ENCODE assay signal across 8 cellular contexts in the genomic region with DNA sequence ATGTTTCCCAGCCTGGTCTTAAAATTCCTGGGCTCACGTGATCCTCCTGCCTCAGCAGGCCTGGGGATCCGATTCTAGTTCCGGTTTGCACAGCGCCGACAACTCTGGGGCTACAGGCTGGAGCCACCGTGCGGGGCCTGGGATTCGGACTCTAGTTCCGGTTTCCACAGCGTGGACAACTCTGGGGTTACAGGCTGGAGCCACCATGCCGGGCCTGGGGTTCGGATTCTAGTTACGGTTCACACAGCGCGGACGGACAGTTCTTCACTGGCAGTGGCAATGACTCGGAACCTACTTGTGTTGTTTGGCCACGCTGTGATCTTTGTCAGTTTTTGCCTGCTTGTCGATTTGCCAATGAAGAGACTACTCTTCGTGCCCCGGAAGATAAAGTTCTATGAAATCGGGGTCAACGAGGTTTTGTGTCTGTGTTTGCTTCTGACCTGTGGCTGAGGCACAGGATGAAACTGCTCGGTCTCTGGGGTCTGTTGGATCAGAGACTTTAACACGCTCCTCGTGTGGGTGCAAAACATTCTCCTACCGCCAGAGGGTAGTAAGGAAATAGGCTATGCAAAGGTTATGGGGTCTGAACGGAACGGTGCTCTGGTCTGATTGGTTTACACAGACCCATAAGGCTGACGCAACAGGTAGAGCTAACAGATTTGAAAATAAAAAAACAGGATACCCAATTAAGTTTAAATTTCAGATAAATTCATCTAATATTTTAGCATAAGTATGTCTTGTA. TPM values are rescaled to one million over a fixed set of nuclear protein-coding genes. Genes with fewer than 3 reads are reported as not detected.
DNase-seq lines count a peak whose midpoint lies in the region; ATAC-seq, FAIRE-seq and TF ChIP-seq lines count a peak whose summit lies in the region.

No MANE protein-coding gene starts in this region.

- WGBS in hepatocyte (ENCODE audit: low lambda C conversion rate, missing lambda C conversion rate) = 68% methylated on average over 30 of the region's 30 CpGs
- WGBS in small intestine, 3 donors = 58 to 70% (median 64%) methylated on average over 30 of the region's 30 CpGs

- H3K9me3 ChIP-seq in hepatocyte (ENCODE audit: low read depth) = no peaks in the 10 kb centered on the region
- H3K9me3 ChIP-seq in small intestine (ENCODE audit: control insufficient read depth, low read depth) = peaks cover 4% of the 10 kb centered on the region

- ATAC-seq in GM18909 (IDR thresholded peaks at IDR 0.05; ENCODE audit: poor library complexity, unreplicated experiment) = no peak
- no peak for ATAC-seq in GM19328 (IDR thresholded peaks at IDR 0.05; ENCODE audit: unreplicated experiment)

- FAIRE-seq in small intestine (lab: Jason Lieb, UNC) = no peak

- H3K9me2 ChIP-seq in hepatocyte (replicated peaks; ENCODE audit: insufficient read depth) = no peaks in the 10 kb centered on the region

- no peak overlapping the region for H3K4me3 ChIP-seq in hepatocyte
- H3K4me3 ChIP-seq in small intestine (ENCODE audit: low read depth in 1 of 2, low read length in 2 of 2) = no peak overlapping the region

- H2AFZ ChIP-seq in hepatocyte = no peak overlapping the region

- no peaks in the 10 kb centered on the region for H3K79me2 ChIP-seq in hepatocyte

- H3K27me3 ChIP-seq in hepatocyte = no peaks in the 10 kb centered on the region
- no peaks in the 10 kb centered on the region for H3K27me3 ChIP-seq in small intestine (ENCODE audit: control insufficient read depth in 2 of 2, insufficient read depth in 2 of 2, low read length in 2 of 2)

- peak; percentile 39 for TF ChIP-seq CTCF in hepatocyte (IDR thresholded peaks at IDR 0.05; ENCODE audit: poor library complexity)

- H3K4me1 ChIP-seq in hepatocyte (ENCODE audit: insufficient read depth) = no peaks in the 10 kb centered on the region
- no peaks in the 10 kb centered on the region for H3K4me1 ChIP-seq in small intestine (ENCODE audit: control insufficient read depth in 2 of 2, insufficient read depth in 1 of 2, low read depth in 1 of 2, low read length in 1 of 2)

- H3K27ac ChIP-seq in hepatocyte (no peak overlapping the region), small intestine (ENCODE audit: low read depth in 1 of 2, low read length in 1 of 2) (no peak overlapping the region)

- peak; percentile 38 for DNase-seq in activated CD8-positive, alpha-beta memory T cell treated with anti-CD3 and anti-CD28 coated beads, Interleukin-2, amount 50 U/mL, for 4 hours
- no peak for DNase-seq in activated CD8-positive, alpha-beta memory T cell treated with anti-CD3 and anti-CD28 coated beads for 24 hours
- DNase-seq in NCI-H69 (lab: John Stamatoyannopoulos, UW) (peak; percentile 57), anterior cingulate cortex (lab: John Stamatoyannopoulos, UW) (peak in 41 of 58 donors; percentile 1 to 67 (median 32)), hepatocyte (ENCODE audit: low spot score) (peak; percentile 55), small intestine (peak; percentile 29)

- no peaks in the 10 kb centered on the region for H3K36me3 ChIP-seq in hepatocyte (replicated peaks; ENCODE audit: insufficient read depth, low read depth)
- no peaks in the 10 kb centered on the region for H3K36me3 ChIP-seq in small intestine (ENCODE audit: control insufficient read depth in 2 of 2, insufficient read depth in 2 of 2, low read length in 2 of 2)

- H4K20me1 ChIP-seq in hepatocyte (ENCODE audit: insufficient read depth, poor library complexity, severe bottlenecking) = no peaks in the 10 kb centered on the region

- no peak overlapping the region for H3K4me2 ChIP-seq in hepatocyte

RNA-seq across cellular contexts. Expression of gene ZSCAN1, which starts 12.1 kb away (rescaled TPM):
- 0.33 and 1.2 TPM in 2 replicates for total RNA-seq in hepatocyte
- polyA plus RNA-seq in hepatocyte (1.1 and 3.8 TPM in 2 replicates), small intestine (under 1 TPM in 1 of 3 donors, not detected in 2; 0.21 TPM)

RNA-seq across cellular contexts. Expression of gene ZNF606, which starts 19.1 kb away (rescaled TPM):
- 18.0 and 19.7 TPM in 2 replicates for total RNA-seq in hepatocyte
- polyA plus RNA-seq in hepatocyte (17.6 and 26.0 TPM in 2 replicates), small intestine (1 to 10 TPM; 3.8 to 7.2 (median 5.7) TPM)

RNA-seq across cellular contexts. Expression of gene ZNF135, which starts 37.4 kb away (rescaled TPM):
- total RNA-seq in hepatocyte = 5.8 and 7.4 TPM in 2 replicates
- polyA plus RNA-seq in hepatocyte (4.3 and 5.0 TPM in 2 replicates), small intestine (1 to 10 TPM in 1 of 3 donors, under 1 TPM in 2; 0.67 to 2.0 (median 0.81) TPM)

RNA-seq across cellular contexts. Expression of gene C19orf18, which starts 47.4 kb away (rescaled TPM):
- 0.60 TPM in 1 of 2 replicates, not detected in the other for total RNA-seq in hepatocyte
- polyA plus RNA-seq in hepatocyte = 1.9 and 2.0 TPM in 2 replicates
- 1 to 10 TPM in 1 of 3 donors, under 1 TPM in 1, not detected in 1; 0.85 to 1.3 TPM for polyA plus RNA-seq in small intestine
